In genomic region chr2:41878056-41878455, GRCh38 we compare ENCODE assay signal across 21 cellular contexts.
"Had no signal": no experiment of that assay in that cellular context is flagged by ENCODE, and none has a peak within 500 bp of the region (broad histone marks: within the 10 kb centered on the region; RNA-seq: fewer than 3 reads in every experiment).

No MANE protein-coding gene starts in this region.

- H3K27ac Mint-ChIP-seq: activated CD4-positive, alpha-beta T cell treated with anti-CD3 and anti-CD28 coated beads for 36 hours; activated naive CD8-positive, alpha-beta T cell treated with anti-CD3 and anti-CD28 coated beads, Interleukin-2, amount 50 U/mL, for 24 hours; activated T-cell treated with anti-CD3 and anti-CD28 coated beads, Interleukin-2, amount 50 U/mL, for 72 hours; memory B cell; stimulated activated naive B cell treated with anti-CD40 and anti-IgM and Interleukin-4, amounts not matched to agents 10 μg/mL and 1 μg/mL and 100 μg/mL, for 72 hours; WTC11 had no signal

- H3K36me3 Mint-ChIP-seq: brain; memory B cell; stimulated activated naive B cell treated with anti-CD40 and anti-IgM and Interleukin-4, amounts not matched to agents 10 μg/mL and 1 μg/mL and 100 μg/mL, for 72 hours; WTC11 had no signal

- H3K27ac ChIP-seq: hepatocyte, thoracic aorta, upper lobe of left lung had no signal

- DNase-seq: activated CD4-positive, alpha-beta T cell treated with anti-CD3 and anti-CD28 coated beads for 36 hours; activated CD4-positive, alpha-beta T cell treated with anti-CD3 and anti-CD28 coated beads, Interleukin-2, amount 50 U/mL, for 48 hours; activated CD8-positive, alpha-beta memory T cell treated with anti-CD3 and anti-CD28 coated beads, Interleukin-2, amount 50 U/mL, for 48 hours; activated effector memory CD4-positive, alpha-beta T cell treated with anti-CD3 and anti-CD28 coated beads, Interleukin-2, amount 50 U/mL, for 16 hours; activated naive CD4-positive, alpha-beta T cell treated with anti-CD3 and anti-CD28 coated beads, Interleukin-2, amount 50 U/mL, for 16 hours; activated naive CD8-positive, alpha-beta T cell treated with anti-CD3 and anti-CD28 coated beads, Interleukin-2, amount 50 U/mL, for 24 hours; activated T-cell treated with anti-CD3 and anti-CD28 coated beads, Interleukin-2, amount 50 U/mL, for 72 hours; effector memory CD4-positive, alpha-beta T cell; glutamatergic neuron; occipital lobe; retina; stimulated activated CD4-positive, alpha-beta T cell treated with anti-CD3 and anti-CD28 coated beads, Interleukin-2, amount 100 ng/mL, for 48 hours; stimulated activated CD8-positive, alpha-beta memory T cell treated with anti-CD3 and anti-CD28 coated beads, Interleukin-4, amount 100 ng/mL, for 48 hours; stimulated activated naive B cell treated with anti-CD40 and anti-IgM and Interleukin-4, amounts not matched to agents 10 μg/mL and 1 μg/mL and 100 μg/mL, for 72 hours; T1000 had no signal

- H3K4me3 Mint-ChIP-seq: activated CD4-positive, alpha-beta T cell treated with anti-CD3 and anti-CD28 coated beads for 36 hours; activated naive CD8-positive, alpha-beta T cell treated with anti-CD3 and anti-CD28 coated beads, Interleukin-2, amount 50 U/mL, for 24 hours; activated T-cell treated with anti-CD3 and anti-CD28 coated beads, Interleukin-2, amount 50 U/mL, for 72 hours; memory B cell; stimulated activated naive B cell treated with anti-CD40 and anti-IgM and Interleukin-4, amounts not matched to agents 10 μg/mL and 1 μg/mL and 100 μg/mL, for 72 hours; WTC11 had no signal

- ATAC-seq: activated CD4-positive, alpha-beta T cell treated with anti-CD3 and anti-CD28 coated beads for 36 hours; activated naive CD8-positive, alpha-beta T cell treated with anti-CD3 and anti-CD28 coated beads, Interleukin-2, amount 50 U/mL, for 24 hours; activated T-cell treated with anti-CD3 and anti-CD28 coated beads, Interleukin-2, amount 50 U/mL, for 72 hours; stimulated activated naive B cell treated with anti-CD40 and anti-IgM and Interleukin-4, amounts not matched to agents 10 μg/mL and 1 μg/mL and 100 μg/mL, for 72 hours; WTC11 had no signal

- H3K9me3 Mint-ChIP-seq: activated naive CD8-positive, alpha-beta T cell treated with anti-CD3 and anti-CD28 coated beads, Interleukin-2, amount 50 U/mL, for 24 hours; activated T-cell treated with anti-CD3 and anti-CD28 coated beads, Interleukin-2, amount 50 U/mL, for 72 hours; brain; memory B cell; stimulated activated naive B cell treated with anti-CD40 and anti-IgM and Interleukin-4, amounts not matched to agents 10 μg/mL and 1 μg/mL and 100 μg/mL, for 72 hours; WTC11 had no signal

- H3K27me3 Mint-ChIP-seq: activated CD4-positive, alpha-beta T cell treated with anti-CD3 and anti-CD28 coated beads for 36 hours; brain had no signal

- H3K27me3 ChIP-seq: hepatocyte, upper lobe of left lung had no signal

- H3K4me1 Mint-ChIP-seq: activated CD4-positive, alpha-beta T cell treated with anti-CD3 and anti-CD28 coated beads for 36 hours; activated naive CD8-positive, alpha-beta T cell treated with anti-CD3 and anti-CD28 coated beads, Interleukin-2, amount 50 U/mL, for 24 hours; memory B cell had no signal
